Comparison of ENCODE assay signal across 16 cellular contexts in the genomic region with DNA sequence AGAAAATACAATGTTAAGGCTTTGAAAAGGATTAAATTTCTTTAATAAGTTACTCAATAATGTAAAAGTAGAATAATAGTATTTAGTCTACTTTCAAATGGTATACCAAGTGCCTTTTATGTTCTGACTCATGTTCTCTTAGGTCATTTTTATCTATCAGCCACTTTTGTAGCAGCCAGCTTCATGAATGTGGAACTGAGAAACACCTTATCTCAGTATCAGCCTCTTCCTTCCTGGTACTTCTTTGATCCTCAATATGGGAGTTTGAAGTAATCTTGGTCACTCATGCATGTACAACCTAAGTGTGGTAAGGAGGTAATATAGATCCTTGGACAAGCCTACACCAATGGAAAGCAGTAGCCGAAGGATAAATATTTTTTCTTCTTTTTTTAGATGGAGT.
"Had no signal": no experiment of that assay in that cellular context is flagged by ENCODE, and none has a peak within 500 bp of the region (broad histone marks: within the 10 kb centered on the region; RNA-seq: fewer than 3 reads in every experiment).

No MANE protein-coding gene starts in this region.

- H3K36me3 Mint-ChIP-seq: activated naive CD4-positive, alpha-beta T cell treated with anti-CD3 and anti-CD28 coated beads, Interleukin-2, amount 50 U/mL, for 24 hours; naive thymus-derived CD4-positive, alpha-beta T cell had no signal

- ATAC-seq: body of pancreas; heart left ventricle; left lobe of liver; naive thymus-derived CD4-positive, alpha-beta T cell had no signal

- H3K4me3 ChIP-seq: body of pancreas, coronary artery, heart left ventricle, right atrium auricular region, skin epidermis had no signal

- H3K4me1 ChIP-seq: body of pancreas, heart left ventricle, right atrium auricular region had no signal

- H3K27me3 Mint-ChIP-seq: activated naive CD4-positive, alpha-beta T cell treated with anti-CD3 and anti-CD28 coated beads, Interleukin-2, amount 50 U/mL, for 24 hours; naive thymus-derived CD4-positive, alpha-beta T cell had no signal

- H3K36me3 ChIP-seq: heart left ventricle, right atrium auricular region had no signal

- H3K4me3 Mint-ChIP-seq: activated naive CD4-positive, alpha-beta T cell treated with anti-CD3 and anti-CD28 coated beads, Interleukin-2, amount 50 U/mL, for 24 hours; naive thymus-derived CD4-positive, alpha-beta T cell had no signal

- H3K27ac Mint-ChIP-seq: activated naive CD4-positive, alpha-beta T cell treated with anti-CD3 and anti-CD28 coated beads, Interleukin-2, amount 50 U/mL, for 24 hours; naive thymus-derived CD4-positive, alpha-beta T cell had no signal

- H3K9me3 Mint-ChIP-seq: activated naive CD4-positive, alpha-beta T cell treated with anti-CD3 and anti-CD28 coated beads, Interleukin-2, amount 50 U/mL, for 24 hours had no signal

- H3K4me1 Mint-ChIP-seq: activated naive CD4-positive, alpha-beta T cell treated with anti-CD3 and anti-CD28 coated beads, Interleukin-2, amount 50 U/mL, for 24 hours; naive thymus-derived CD4-positive, alpha-beta T cell had no signal

- DNase-seq: activated CD4-positive, alpha-beta T cell treated with anti-CD3 and anti-CD28 coated beads, Interleukin-2, amount 50 U/mL, for 1 hour; activated CD4-positive, CD25-positive, alpha-beta regulatory T cell; body of pancreas; central memory CD4-positive, alpha-beta T cell; effector CD4-positive, alpha-beta T cell; foreskin melanocyte; heart left ventricle; islet precursor cell; mammary epithelial cell; naive thymus-derived CD4-positive, alpha-beta T cell; posterior cingulate gyrus had no signal

- H3K9me3 ChIP-seq: body of pancreas, right atrium auricular region had no signal

- H3K27me3 ChIP-seq: body of pancreas, heart left ventricle, right atrium auricular region had no signal

- H3K27ac ChIP-seq: body of pancreas, coronary artery, heart left ventricle, right atrium auricular region, skin epidermis had no signal
